ENCODE assay signal across 8 cellular contexts in genomic region chr11:9765320-9766101, GRCh38.
DNase-seq lines count a peak whose midpoint lies in the region; TF ChIP-seq lines count a peak whose summit lies in the region.

No MANE protein-coding gene starts in this region.

- H3K4me1 ChIP-seq in BLaER1, result peaks cover 24% of the 10 kb centered on the region

- H3K9me3 Mint-ChIP-seq in nephron, result no peaks in the 10 kb centered on the region

- peak overlapping the region; percentile 95 to 99 (median 98) for H3K27ac Mint-ChIP-seq in nephron

- no peaks in the 10 kb centered on the region for H3K27me3 ChIP-seq in BLaER1

- H3K36me3 ChIP-seq in BLaER1, result no peaks in the 10 kb centered on the region

- peak; percentile 86 for DNase-seq in HT1080 (ENCODE audit: low read depth)
- peak; percentile 79 for DNase-seq in dedifferentiated amniotic fluid mesenchymal stem cell (ENCODE audit: extremely low spot score)
- DNase-seq in SKM-1 treated with dmso at 0.1 percent for 144 hours (lab: John Stamatoyannopoulos, UW; ENCODE audit: unreplicated experiment), result no peak
- no peak for DNase-seq in DMS79 (lab: John Stamatoyannopoulos, UW)
- no peak for DNase-seq in activated gamma-delta T cell (lab: John Stamatoyannopoulos, UW)
- DNase-seq in activated naive CD4-positive, alpha-beta T cell (lab: John Stamatoyannopoulos, UW), result no peak

- H3K9ac ChIP-seq in BLaER1, result peak overlapping the region; percentile 49

- H3K4me3 Mint-ChIP-seq in nephron, result peak overlapping the region; percentile 60 to 81 (median 81)

- peak overlapping the region; percentile 81 for H3K4me2 ChIP-seq in BLaER1

- H3K4me3 ChIP-seq in BLaER1, result no peak overlapping the region

- peaks cover 88% of the 10 kb centered on the region for H3K4me1 Mint-ChIP-seq in nephron

- H3K36me3 Mint-ChIP-seq in nephron (ENCODE audit: low read depth), result peaks cover 4% of the 10 kb centered on the region

- H3K27ac ChIP-seq in BLaER1, result peak overlapping the region; percentile 63; the same call in 1 of the 2 replicates

- H4K20me1 ChIP-seq in BLaER1, result no peaks in the 10 kb centered on the region

- TF ChIP-seq CTCF in nephron (IDR thresholded peaks at IDR 0.05; ENCODE audit: unreplicated experiment in 3 of 3), result no peak

- H3K27me3 Mint-ChIP-seq in nephron (ENCODE audit: low read depth), result no peaks in the 10 kb centered on the region

- no peaks in the 10 kb centered on the region for H3K9me3 ChIP-seq in BLaER1

Comparison
In these comparisons a context has a peak if more than half of its experiments do, and no peak if none do; other contexts are left out.
1. DNase-seq: peak in HT1080 (single experiment) and dedifferentiated amniotic fluid mesenchymal stem cell (single experiment); none in SKM-1 treated with dmso at 0.1 percent for 144 hours (single experiment), DMS79 (single experiment), activated gamma-delta T cell (single experiment) and activated naive CD4-positive, alpha-beta T cell (0 of 4).